Comparison of ENCODE assay signal across 14 cellular contexts in genomic region chr12:50520345-50520744, GRCh38. TPM values are rescaled to one million over a fixed set of nuclear protein-coding genes. Genes with fewer than 3 reads are reported as not detected.
DNase-seq lines count a peak whose midpoint lies in the region; ATAC-seq and TF ChIP-seq lines count a peak whose summit lies in the region.
"Had no signal": no experiment of that assay in that cellular context is flagged by ENCODE, and none has a peak within 500 bp of the region (broad histone marks: within the 10 kb centered on the region; RNA-seq: fewer than 3 reads in every experiment).

No MANE protein-coding gene starts in this region.

- in situ Hi-C loops in GM13976 (cut with MboI; ENCODE audit: low sequenced_read_pairs, unreplicated experiment) = no loop called here

- no peaks in the 10 kb centered on the region for H3K27me3 ChIP-seq in left ventricle myocardium inferior (ENCODE audit: low read depth)
- no peaks in the 10 kb centered on the region for H3K27me3 ChIP-seq in upper lobe of right lung
- H3K27me3 ChIP-seq: vagina had no signal

- no peaks in the 10 kb centered on the region for H3K9me3 Mint-ChIP-seq in activated naive CD8-positive, alpha-beta T cell (ENCODE audit: low read depth)
- peaks cover 0 to 6% (median 3%) of the 10 kb centered on the region in 7 donors for H3K9me3 Mint-ChIP-seq in naive B cell

- intact Hi-C loops in left ventricle myocardium inferior (cut with micrococcal nuclease) (loop anchor here (10.0 kb wide), 1 partner anchor 54 kb away; no protein-coding TSS in a partner anchor), left cardiac atrium (cut with DNase I) (no loop called here), upper lobe of right lung (cut with DNase I) (no loop called here)

- peak overlapping the region; percentile 68 for H3K4me3 Mint-ChIP-seq in activated naive CD8-positive, alpha-beta T cell
- peak overlapping the region; percentile 66 to 91 (median 83) for H3K4me3 Mint-ChIP-seq in naive B cell

- no peak overlapping the region for H3K27ac Mint-ChIP-seq in activated naive CD8-positive, alpha-beta T cell
- peak overlapping the region in 5 of 6 donors; percentile 67 to 96 (median 90) for H3K27ac Mint-ChIP-seq in naive B cell
- H3K27ac Mint-ChIP-seq: progenitor cell of endocrine pancreas had no signal

- H3K36me3 Mint-ChIP-seq in activated naive CD8-positive, alpha-beta T cell = peaks cover 9% of the 10 kb centered on the region
- peaks cover 7 to 9% of the 10 kb centered on the region in 2 donors for H3K36me3 Mint-ChIP-seq in naive B cell

- peak overlapping the region; percentile 15 for H3K4me3 ChIP-seq in left ventricle myocardium inferior
- H3K4me3 ChIP-seq in upper lobe of right lung = no peak overlapping the region
- H3K4me3 ChIP-seq: coronary artery, HAP-1, vagina had no signal

- DNase-seq in left ventricle myocardium inferior (no peak), left cardiac atrium (no peak), naive B cell (peak; percentile 48), upper lobe of right lung (no peak), GM13976 (ENCODE audit: low spot score) (no peak)
- no peak for DNase-seq in stimulated activated CD4-positive, alpha-beta T cell treated with anti-CD3 and anti-CD28 coated beads, Interleukin-2, amount 100 ng/mL, for 48 hours
- DNase-seq: activated CD8-positive, alpha-beta memory T cell treated with anti-CD3 and anti-CD28 coated beads, Interleukin-2, amount 50 U/mL, for 48 hours; NCI-H2029 had no signal

- no peaks in the 10 kb centered on the region for H3K9me3 ChIP-seq in left ventricle myocardium inferior (replicated peaks)
- H3K9me3 ChIP-seq in upper lobe of right lung = no peaks in the 10 kb centered on the region
- H3K9me3 ChIP-seq: HAP-1, vagina had no signal

- peaks cover 50% of the 10 kb centered on the region for H3K4me1 Mint-ChIP-seq in activated naive CD8-positive, alpha-beta T cell (ENCODE audit: low read depth)
- peaks cover 30 to 55% (median 46%) of the 10 kb centered on the region in 3 donors for H3K4me1 Mint-ChIP-seq in naive B cell

- no peaks in the 10 kb centered on the region for H3K27me3 Mint-ChIP-seq in activated naive CD8-positive, alpha-beta T cell
- H3K27me3 Mint-ChIP-seq in naive B cell = no peaks in the 10 kb centered on the region
- H3K27me3 Mint-ChIP-seq: progenitor cell of endocrine pancreas had no signal

- H3K4me1 ChIP-seq in left ventricle myocardium inferior (peaks cover 58% of the 10 kb centered on the region), upper lobe of right lung (peaks cover 39% of the 10 kb centered on the region)

- H3K27ac ChIP-seq in left ventricle myocardium inferior (replicated peaks) = peak overlapping the region; percentile 78
- peak overlapping the region; percentile 47 for H3K27ac ChIP-seq in upper lobe of right lung

- ATAC-seq in left cardiac atrium (no peak), naive B cell (ENCODE audit: low read depth in 2 of 2) (peak; percentile 12 to 23), upper lobe of right lung (no peak), HG03442 (IDR thresholded peaks at IDR 0.05; ENCODE audit: unreplicated experiment) (no peak)

- TF ChIP-seq CTCF in left ventricle myocardium inferior (IDR thresholded peaks at IDR 0.05; ENCODE audit: borderline replicate concordance) (no peak), upper lobe of right lung (IDR thresholded peaks at IDR 0.05) (no peak), GM13976 (IDR thresholded peaks at IDR 0.05; ENCODE audit: borderline replicate concordance, control extremely low read depth, extremely low read depth, insufficient read depth, missing control alignments) (no peak)

- H3K36me3 ChIP-seq in left ventricle myocardium inferior (no peaks in the 10 kb centered on the region), upper lobe of right lung (no peaks in the 10 kb centered on the region)
- H3K36me3 ChIP-seq: HAP-1, vagina had no signal

RNA-seq across cellular contexts. Expression of gene DIP2B, which starts 15.6 kb away (rescaled TPM):
- total RNA-seq in left ventricle myocardium inferior (13.2 TPM), left cardiac atrium (10 to 100 TPM; 12.7 to 12.8 TPM), upper lobe of right lung (28.6 TPM)
- 10 to 100 TPM; 13.4 to 26.7 (median 18.1) TPM for polyA plus RNA-seq in naive B cell (ENCODE audit: low read depth in 6 of 6)

Comparison
In these comparisons a context has a peak if more than half of its experiments do, and no peak if none do; other contexts are left out.
1. ATAC-seq: peak in naive B cell (2 of 2); none in left cardiac atrium (0 of 2), upper lobe of right lung (single experiment) and HG03442 (single experiment).